ENCODE assay signal across 17 cellular contexts in the genomic region with DNA sequence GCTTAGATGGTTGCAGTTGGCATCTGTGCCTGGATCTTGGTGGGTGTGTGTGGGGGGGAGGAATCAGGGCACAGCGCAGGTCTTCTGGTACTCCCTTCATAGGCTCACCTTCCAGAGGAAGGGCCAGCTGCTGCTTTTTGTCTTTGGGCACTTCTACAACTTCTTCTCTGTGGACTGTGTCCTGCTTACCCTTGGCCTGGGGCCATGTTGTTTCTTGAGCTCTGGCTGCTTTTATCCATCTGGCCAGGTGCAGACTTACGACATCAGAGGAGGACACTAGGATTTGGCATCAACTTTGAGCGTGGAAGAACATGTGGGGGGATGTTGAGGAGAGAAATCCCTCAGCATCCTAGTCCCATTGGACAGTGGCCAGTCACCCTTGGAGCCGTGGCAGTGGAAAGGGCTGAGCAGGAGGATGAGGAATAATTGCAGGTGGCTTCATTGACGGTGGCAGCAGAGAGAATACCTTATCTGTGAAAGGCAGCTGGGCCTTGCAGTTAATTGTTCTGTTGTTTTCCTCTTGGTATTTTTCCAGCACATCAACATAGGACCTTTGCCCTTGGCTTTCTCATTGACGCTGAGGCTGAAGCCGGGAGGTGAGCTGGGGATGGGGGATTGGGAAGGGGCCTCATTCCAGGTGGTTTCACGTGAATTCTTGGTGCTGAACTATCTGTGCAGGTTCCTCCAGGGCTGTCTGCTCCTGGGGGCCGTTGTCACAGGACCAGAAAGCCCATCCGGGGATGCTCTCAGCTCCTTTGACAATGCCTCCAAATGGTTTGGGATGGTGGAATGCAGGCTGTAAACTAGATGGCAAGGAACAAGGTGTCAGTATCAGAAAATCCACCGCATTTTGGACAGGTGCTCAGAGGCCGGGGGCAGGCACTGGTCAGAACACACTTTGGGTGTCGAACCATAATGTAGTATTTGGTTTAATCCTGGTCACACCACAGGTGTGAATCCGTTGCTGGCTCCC. TPM values are rescaled to one million over a fixed set of nuclear protein-coding genes. Genes with fewer than 3 reads are reported as not detected.
DNase-seq lines count a peak whose midpoint lies in the region; ATAC-seq and TF ChIP-seq lines count a peak whose summit lies in the region.
"Had no signal": no experiment of that assay in that cellular context is flagged by ENCODE, and none has a peak within 500 bp of the region (broad histone marks: within the 10 kb centered on the region; RNA-seq: fewer than 3 reads in every experiment).

No MANE protein-coding gene starts in this region.

- no peak overlapping the region for H3K4me3 ChIP-seq in DND-41 (ENCODE audit: low read depth in 1 of 2, low read length in 2 of 2)
- no peak overlapping the region for H3K4me3 ChIP-seq in coronary artery
- no peak overlapping the region for H3K4me3 ChIP-seq in mesendoderm (ENCODE audit: low read length)
- H3K4me3 ChIP-seq in GM23338: no peak overlapping the region
- H3K4me3 ChIP-seq: MG63 had no signal

- peak overlapping the region; percentile 34 for H3K23ac ChIP-seq in mesendoderm (ENCODE audit: low read length)

- H3K79me2 ChIP-seq in DND-41 (ENCODE audit: insufficient read depth, low read length): no peaks in the 10 kb centered on the region
- no peaks in the 10 kb centered on the region for H3K79me2 ChIP-seq in mesendoderm (ENCODE audit: control insufficient read depth, insufficient read depth, low read length)
- peaks cover 4% of the 10 kb centered on the region; the same call in 1 of the 2 replicates for H3K79me2 ChIP-seq in GM23338 (replicated peaks; ENCODE audit: insufficient read depth)

- H2AK5ac ChIP-seq in mesendoderm (ENCODE audit: low read length): no peak overlapping the region

- H3K27ac ChIP-seq in DND-41 (ENCODE audit: low read length) (peak overlapping the region; percentile 28; the same call in 1 of the 2 replicates), coronary artery (no peak overlapping the region), mesendoderm (ENCODE audit: low read depth, low read length) (no peak overlapping the region), GM23338 (ENCODE audit: low read depth) (no peak overlapping the region)
- H3K27ac ChIP-seq: KMS-11 had no signal

- H4K20me1 ChIP-seq in DND-41 (ENCODE audit: insufficient read depth, low read length) (no peaks in the 10 kb centered on the region), GM23338 (replicated peaks; ENCODE audit: insufficient read depth) (no peaks in the 10 kb centered on the region)

- H3K79me1 ChIP-seq in mesendoderm (ENCODE audit: low read length): no peaks in the 10 kb centered on the region

- H2AFZ ChIP-seq in DND-41 (ENCODE audit: low read depth, low read length): no peak overlapping the region
- no peak overlapping the region for H2AFZ ChIP-seq in GM23338

- no peak for DNase-seq in DND-41
- peak; percentile 99 for DNase-seq in NCI-H146 treated with DMSO at 0.1 percent for 48 hours (lab: John Stamatoyannopoulos, UW; ENCODE audit: unreplicated experiment)
- DNase-seq in coronary artery (ENCODE audit: low spot score): peak; percentile 66
- no peak for DNase-seq in mesendoderm
- no peak for DNase-seq in GM23338 (ENCODE audit: low spot score)
- DNase-seq in H4 (ENCODE audit: low spot score): no peak
- DNase-seq in T-helper 2 cell treated with Interferon-gamma antibody and Interleukin-4, amounts not matched to agents 5 μg/mL and 100 μg/mL, for 36 hours (ENCODE audit: low spot score): no peak
- no peak for DNase-seq in NCI-H2227 treated with DMSO at 0.1 percent for 48 hours (lab: John Stamatoyannopoulos, UW)
- DNase-seq: ACHN; CD4-positive, alpha-beta memory T cell; H7; MG63; NCI-H1417; NCI-H774; SIG-M5 had no signal

- no peaks in the 10 kb centered on the region for H3K36me3 Mint-ChIP-seq in GM23338 (ENCODE audit: low read depth)
- no peaks in the 10 kb centered on the region for H3K36me3 Mint-ChIP-seq in T-helper 2 cell treated with Interferon-gamma antibody and Interleukin-4, amounts not matched to agents 5 μg/mL and 100 μg/mL, for 36 hours (ENCODE audit: low read depth)
- H3K36me3 Mint-ChIP-seq: CD4-positive, alpha-beta memory T cell had no signal

- H3K4me2 ChIP-seq in DND-41 (ENCODE audit: insufficient read depth, low read length) (no peak overlapping the region), mesendoderm (ENCODE audit: low read length) (no peak overlapping the region), GM23338 (no peak overlapping the region)
- H3K4me2 ChIP-seq: KMS-11 had no signal

- H3K4me3 Mint-ChIP-seq in GM23338: no peak overlapping the region
- no peak overlapping the region for H3K4me3 Mint-ChIP-seq in T-helper 2 cell treated with Interferon-gamma antibody and Interleukin-4, amounts not matched to agents 5 μg/mL and 100 μg/mL, for 36 hours
- H3K4me3 Mint-ChIP-seq: B cell; CD4-positive, alpha-beta memory T cell had no signal

- H4K5ac ChIP-seq in mesendoderm (ENCODE audit: low read length): no peak overlapping the region

- peaks cover 47% of the 10 kb centered on the region for H3K4me1 Mint-ChIP-seq in GM23338
- H3K4me1 Mint-ChIP-seq in T-helper 2 cell treated with Interferon-gamma antibody and Interleukin-4, amounts not matched to agents 5 μg/mL and 100 μg/mL, for 36 hours (ENCODE audit: low read depth): peaks cover 21% of the 10 kb centered on the region
- H3K4me1 Mint-ChIP-seq: B cell had no signal

- H4K8ac ChIP-seq in mesendoderm (ENCODE audit: low read depth, low read length): no peak overlapping the region

- H3K27me3 ChIP-seq in DND-41 (ENCODE audit: insufficient read depth, low read length, poor library complexity) (no peaks in the 10 kb centered on the region), mesendoderm (ENCODE audit: insufficient read depth, low read length, poor library complexity) (no peaks in the 10 kb centered on the region), GM23338 (ENCODE audit: insufficient read depth) (0 out of 2 replicates have a peak, but pooled peaks cover 4% of the 10 kb centered on the region)
- H3K27me3 ChIP-seq: MG63 had no signal

- H2BK15ac ChIP-seq in mesendoderm (replicated peaks; ENCODE audit: low read depth): no peak overlapping the region

- no CpG with 5 or more reads among the region's 14 CpGs for WGBS in mesendoderm (ENCODE audit: extremely low coverage, insufficient coverage, low lambda C conversion rate)

- H3F3A ChIP-seq in GM23338 (replicated peaks; ENCODE audit: low read depth): no peaks in the 10 kb centered on the region

- H3K9me3 Mint-ChIP-seq in GM23338: no peaks in the 10 kb centered on the region
- peaks cover 3% of the 10 kb centered on the region for H3K9me3 Mint-ChIP-seq in T-helper 2 cell treated with Interferon-gamma antibody and Interleukin-4, amounts not matched to agents 5 μg/mL and 100 μg/mL, for 36 hours

- H3K4me1 ChIP-seq in DND-41 (ENCODE audit: insufficient read depth, low read length): peaks cover 36% of the 10 kb centered on the region
- H3K4me1 ChIP-seq in mesendoderm (ENCODE audit: control insufficient read depth, low read depth, low read length): peaks cover 4% of the 10 kb centered on the region
- peaks cover 8% of the 10 kb centered on the region; the same call in 1 of the 2 replicates for H3K4me1 ChIP-seq in GM23338 (ENCODE audit: insufficient read depth)

- H2BK5ac ChIP-seq in mesendoderm (ENCODE audit: low read length): no peak overlapping the region

- no peak overlapping the region for H3K56ac ChIP-seq in mesendoderm (ENCODE audit: low read length)

- H3K9me2 ChIP-seq in GM23338 (ENCODE audit: insufficient read depth): peaks cover 5% of the 10 kb centered on the region; the same call in 1 of the 2 replicates

- H3K27ac Mint-ChIP-seq in GM23338: no peak overlapping the region
- H3K27ac Mint-ChIP-seq in T-helper 2 cell treated with Interferon-gamma antibody and Interleukin-4, amounts not matched to agents 5 μg/mL and 100 μg/mL, for 36 hours: no peak overlapping the region
- H3K27ac Mint-ChIP-seq: B cell had no signal

- H3K9me3 ChIP-seq in DND-41 (ENCODE audit: insufficient read depth, low read length, severe bottlenecking): no peaks in the 10 kb centered on the region
- H3K9me3 ChIP-seq: MG63 had no signal

- H3K18ac ChIP-seq in mesendoderm (ENCODE audit: low read length): no peak overlapping the region

- H3K4ac ChIP-seq in mesendoderm (ENCODE audit: low read depth, low read length): no peak overlapping the region

- H3K36me3 ChIP-seq in DND-41 (ENCODE audit: insufficient read depth, low read length) (no peaks in the 10 kb centered on the region), mesendoderm (ENCODE audit: control insufficient read depth, insufficient read depth, low read length) (no peaks in the 10 kb centered on the region), GM23338 (ENCODE audit: insufficient read depth) (no peaks in the 10 kb centered on the region)
- H3K36me3 ChIP-seq: MG63 had no signal

- no peak overlapping the region for H2BK120ac ChIP-seq in mesendoderm (ENCODE audit: low read depth, low read length)

- TF ChIP-seq CTCF in DND-41 (IDR thresholded peaks at IDR 0.05; ENCODE audit: borderline replicate concordance, extremely low read depth, low read length, poor library complexity, severe bottlenecking) (no peak), coronary artery (IDR thresholded peaks at IDR 0.05) (no peak), GM23338 (conservative IDR thresholded peaks at IDR 0.05; ENCODE audit: low read depth in 2 of 2) (no peak)

- peaks cover 4% of the 10 kb centered on the region for H3K27me3 Mint-ChIP-seq in GM23338 (ENCODE audit: insufficient read depth, low read depth, poor library complexity)
- peaks cover 15% of the 10 kb centered on the region for H3K27me3 Mint-ChIP-seq in T-helper 2 cell treated with Interferon-gamma antibody and Interleukin-4, amounts not matched to agents 5 μg/mL and 100 μg/mL, for 36 hours (ENCODE audit: low read depth)

- H3K9ac ChIP-seq in DND-41 (ENCODE audit: low read depth, low read length) (no peak overlapping the region), mesendoderm (ENCODE audit: low read length) (no peak overlapping the region)
- H3K9ac ChIP-seq: KMS-11 had no signal

- ATAC-seq in DND-41 (ENCODE audit: insufficient read depth, low read depth): no peak
- ATAC-seq in GM23338: no peak

TF ChIP-seq in GM23338, 12 proteins besides CTCF, POLR2A, EP300 and RAD21 (continues in another document):
- no peak for TF ChIP-seq ZNF114 (CRISPR knock-in tag; IDR thresholded peaks at IDR 0.05)
- no peak for TF ChIP-seq ZNF331 (CRISPR knock-in tag; IDR thresholded peaks at IDR 0.05; ENCODE audit: low read depth)
- TF ChIP-seq POLR2AphosphoS5 (IDR thresholded peaks at IDR 0.05; ENCODE audit: low read depth): no peak
- TF ChIP-seq EZH2phosphoT487 (IDR thresholded peaks at IDR 0.05; ENCODE audit: unreplicated experiment): no peak
- TF ChIP-seq JUNB (IDR thresholded peaks at IDR 0.05; ENCODE audit: unreplicated experiment): no peak

RNA-seq across cellular contexts. Expression of a gene that starts 9.7 kb away (rescaled TPM):
- 2.8 TPM for polyA plus RNA-seq in mesendoderm (2013, experiment 1 of 2)
- polyA plus RNA-seq in mesendoderm (2013, experiment 2 of 2): 2.8 TPM
- total RNA-seq in GM23338 (2014; rRNA removed; shearing (Covaris generic)): 5.2 and 5.6 TPM in 2 replicates
- polyA plus RNA-seq in GM23338 (2016; fragmentation: Nextera tagmentation; extraction: Ambion mirVana): 2.7 and 3.1 TPM in 2 replicates
- 0.29 and 1.2 TPM in 2 replicates for total RNA-seq in H4 (2014; rRNA removed; shearing (Covaris generic))
- total RNA-seq: B cell had no signal

Comparison
In these comparisons a context has a peak if more than half of its experiments do, and no peak if none do; other contexts are left out.
1. DNase-seq: peak in NCI-H146 treated with DMSO at 0.1 percent for 48 hours (single experiment) and coronary artery (single experiment); none in DND-41 (single experiment), mesendoderm (single experiment), GM23338 (single experiment), H4 (single experiment), T-helper 2 cell treated with Interferon-gamma antibody and Interleukin-4, amounts not matched to agents 5 μg/mL and 100 μg/mL, for 36 hours (single experiment) and NCI-H2227 treated with DMSO at 0.1 percent for 48 hours (single experiment).